Comparison of ENCODE assay signal across 8 cellular contexts in the genomic region with DNA sequence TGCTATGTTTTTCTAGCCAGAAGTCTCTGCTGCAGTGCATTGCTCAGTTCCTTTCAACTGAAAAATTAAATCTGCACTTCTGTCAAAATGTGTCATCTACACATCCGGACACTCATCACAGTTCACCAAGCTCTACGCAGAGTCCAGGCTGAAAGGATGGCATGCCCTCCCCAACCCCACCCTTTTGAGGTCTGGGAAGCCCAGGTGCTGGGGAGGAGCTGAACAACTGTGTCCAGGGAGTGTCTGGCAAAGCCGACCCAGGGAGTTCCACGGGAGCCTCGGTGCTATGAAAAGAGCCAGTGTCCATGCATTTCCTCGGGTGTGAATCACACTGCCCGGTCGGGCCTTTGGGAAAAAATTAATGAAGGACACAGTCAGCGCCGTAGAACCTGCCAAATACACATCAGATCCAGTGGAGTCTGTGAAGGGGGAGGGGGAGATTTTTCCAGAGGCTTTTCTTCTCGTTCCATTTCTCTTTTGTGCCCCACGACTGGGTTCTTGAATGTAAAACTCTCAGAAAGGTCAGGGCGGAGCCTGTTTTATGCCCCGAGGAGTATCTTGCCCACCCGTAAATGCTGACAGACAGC. TPM values are rescaled to one million over a fixed set of nuclear protein-coding genes. Genes with fewer than 3 reads are reported as not detected.
A peak's percentile ranks its signal among the peaks of the same experiment; 100 is the strongest.
DNase-seq lines count a peak whose midpoint lies in the region; ATAC-seq and TF ChIP-seq lines count a peak whose summit lies in the region.

No MANE protein-coding gene starts in this region.

- H3K36me3 ChIP-seq in PC-9 (ENCODE audit: low read depth) (no peaks in the 10 kb centered on the region), adrenal gland (replicated peaks in 1 of 2) (no peaks in the 10 kb centered on the region), heart right ventricle (no peaks in the 10 kb centered on the region), parathyroid adenoma (ENCODE audit: control insufficient read depth, insufficient read depth, low read length) (no peaks in the 10 kb centered on the region)

- H3K27me3 ChIP-seq in AG04450 (ENCODE audit: control insufficient read depth, insufficient read depth, low read length) (peaks cover 18% of the 10 kb centered on the region), PC-9 (ENCODE audit: insufficient read depth, low read depth) (no peaks in the 10 kb centered on the region), adrenal gland (peaks cover 3% of the 10 kb centered on the region), heart right ventricle (peaks cover 0 to 59% (median 11%) of the 10 kb centered on the region in 7 donors), parathyroid adenoma (ENCODE audit: control insufficient read depth, insufficient read depth, low read length) (no peaks in the 10 kb centered on the region)

- H3K4me3 ChIP-seq in AG04450 (ENCODE audit: low read depth, low read length): peak overlapping the region; percentile 69
- H3K4me3 ChIP-seq in PC-9: peak overlapping the region; percentile 71
- H3K4me3 ChIP-seq in adrenal gland: peak overlapping the region in 2 of 4 donors; percentile 50 to 96
- H3K4me3 ChIP-seq in heart right ventricle: peak overlapping the region; percentile 21 to 77 (median 70)
- H3K4me3 ChIP-seq in parathyroid adenoma (ENCODE audit: low read depth, low read length): peak overlapping the region; percentile 75

- DNase-seq in AG04450 (ENCODE audit: low read depth, low spot score) (no peak), PC-9 (peak; percentile 66 to 80), adrenal gland (peak; percentile 56 to 77 (median 68)), heart right ventricle (peak; percentile 5 to 13)

- CTCF ChIA-PET in AG04450 (lab: Charles Lee): interaction anchor here (0.6 to 5.2 kb wide), 3 partner anchors 95 to 523 kb away, joined by 3 to 95 read pairs (median 5); no protein-coding TSS in a partner anchor
- CTCF ChIA-PET in PC-9 (lab: Charles Lee): interaction anchor here (0.5 to 0.9 kb wide), 4 partner anchors 94 to 521 kb away, joined by 3 to 8 read pairs (median 4); no protein-coding TSS in a partner anchor

- H3K9me3 ChIP-seq in AG04450 (ENCODE audit: control insufficient read depth, insufficient read depth, low read length) (no peaks in the 10 kb centered on the region; the same call in 1 of the 2 replicates), PC-9 (ENCODE audit: insufficient read depth, low read depth) (no peaks in the 10 kb centered on the region), adrenal gland (replicated peaks in 1 of 3) (no peaks in the 10 kb centered on the region), heart right ventricle (no peaks in the 10 kb centered on the region), parathyroid adenoma (ENCODE audit: control insufficient read depth, low read length) (no peaks in the 10 kb centered on the region)

- H3F3A ChIP-seq in PC-9 (ENCODE audit: insufficient read depth, low read depth): peaks cover 11% of the 10 kb centered on the region; the same call in 1 of the 2 replicates

- BruUV-seq in PC-9 (replicated peaks; lab: Mats Ljungman, UMichigan): TSS peak; percentile 52

- TF ChIP-seq CTCF in AG04450 (IDR thresholded peaks at IDR 0.05; ENCODE audit: low read depth, low read length) (no peak), PC-9 (conservative IDR thresholded peaks at IDR 0.05) (no peak), adrenal gland (IDR thresholded peaks at IDR 0.05) (no peak), heart right ventricle (IDR thresholded peaks at IDR 0.05) (no peak), parathyroid adenoma (IDR thresholded peaks at IDR 0.05) (no peak)

- ATAC-seq in GM21528 (IDR thresholded peaks at IDR 0.05; ENCODE audit: low FRiP score, unreplicated experiment) (peak; percentile 14), heart right ventricle (peak in 7 of 8 donors; percentile 16 to 68 (median 43)), HG02840 (IDR thresholded peaks at IDR 0.05; ENCODE audit: low FRiP score, unreplicated experiment) (no peak), GM21381 (IDR thresholded peaks at IDR 0.05; ENCODE audit: unreplicated experiment) (no peak)

- H3K4me1 ChIP-seq in PC-9 (replicated peaks; ENCODE audit: insufficient read depth): peaks cover 24% of the 10 kb centered on the region
- H3K4me1 ChIP-seq in adrenal gland (replicated peaks in 1 of 2): peaks cover 0 to 18% of the 10 kb centered on the region in 2 donors
- H3K4me1 ChIP-seq in heart right ventricle: peaks cover 0 to 18% (median 4%) of the 10 kb centered on the region in 9 donors
- H3K4me1 ChIP-seq in parathyroid adenoma: no peaks in the 10 kb centered on the region

- H3K9me2 ChIP-seq in PC-9 (ENCODE audit: insufficient read depth): no peaks in the 10 kb centered on the region

- POLR2A ChIA-PET in AG04450 (lab: Yijun Ruan, JAX): no interaction called here
- POLR2A ChIA-PET in PC-9 (lab: Charles Lee; ENCODE audit: unreplicated experiment): interaction anchor here (0.6 to 0.7 kb wide), 5 partner anchors 157 to 1095 kb away, joined by 3 to 9 read pairs (median 4); no protein-coding TSS in a partner anchor

- intact Hi-C loops in PC-9 (cut with micrococcal nuclease; ENCODE audit: unreplicated experiment): loop anchor here (2.0 to 10.0 kb wide), 8 partner anchors 94 to 1098 kb away; a partner anchor contains a TSS
- intact Hi-C loops in adrenal gland (cut with DNase I): loop anchor here in 1 of 2 donors (5.0 kb wide), 1 partner anchor 95 kb away; no protein-coding TSS in a partner anchor
- intact Hi-C loops in heart right ventricle (cut with DNase I): no loop called here

- H4K20me1 ChIP-seq in PC-9 (ENCODE audit: insufficient read depth): peaks cover 26% of the 10 kb centered on the region

- H3K79me2 ChIP-seq in PC-9 (ENCODE audit: low read depth) (peaks cover 38% of the 10 kb centered on the region), parathyroid adenoma (no peaks in the 10 kb centered on the region)

- H3K9ac ChIP-seq in parathyroid adenoma: no peak overlapping the region

- H3K27ac ChIP-seq in AG04450 (ENCODE audit: low read depth, low read length) (no peak overlapping the region), PC-9 (peak overlapping the region; percentile 46), adrenal gland (peak overlapping the region in 4 of 5 donors; percentile 62 to 93 (median 83)), heart right ventricle (peak overlapping the region in 7 of 10 donors; percentile 34 to 67 (median 57)), parathyroid adenoma (peak overlapping the region; percentile 60)

- H2AFZ ChIP-seq in PC-9 (peak overlapping the region; percentile 97), parathyroid adenoma (peak overlapping the region; percentile 99)

- H3K4me2 ChIP-seq in PC-9 (peak overlapping the region; percentile 84), parathyroid adenoma (ENCODE audit: low read length) (peak overlapping the region; percentile 77)

- 0 to 1% (median 1%) methylated on average over 12 to 15 of the region's 15 CpGs for WGBS in adrenal gland, 4 donors
- WGBS in heart right ventricle, 2 donors: 1 to 2% methylated on average over 15 of the region's 15 CpGs

- TF ChIP-seq POLR2A in adrenal gland (IDR thresholded peaks at IDR 0.05): peak in 1 of 2 donors; percentile 8

RNA-seq across cellular contexts. Expression of a gene that starts 0.7 kb away (rescaled TPM):
- polyA plus RNA-seq in AG04450 (2011; rRNA removed): 9.2 and 11.6 TPM in 2 replicates
- 11.4 and 21.7 TPM in 2 replicates for polyA minus RNA-seq in AG04450 (2011; rRNA and poly(A)+ RNA removed)
- total RNA-seq in PC-9 (2021): 35.8 and 42.4 TPM in 2 replicates
- 10 to 100 TPM in 4 of 8 donors, 1 to 10 TPM in 4; 5.5 to 26.9 (median 12.4) TPM for total RNA-seq in adrenal gland
- polyA plus RNA-seq in adrenal gland: 1 to 10 TPM in 2 of 3 donors, under 1 TPM in 1; 0.98 to 3.7 (median 1.8) TPM
- total RNA-seq in heart right ventricle: 10 to 100 TPM in 1 of 10 donors, 1 to 10 TPM in 9; 3.9 to 11.3 (median 6.5) TPM
- polyA plus RNA-seq in heart right ventricle: 1 to 10 TPM; 1.2 TPM

Comparison
In these comparisons a context has a peak if more than half of its experiments do, and no peak if none do; other contexts are left out.
1. ATAC-seq: peak in GM21528 (single experiment) and heart right ventricle (7 of 8); none in HG02840 (single experiment) and GM21381 (single experiment).